1 cellular context compared by ENCODE assay signal in the genomic region with DNA sequence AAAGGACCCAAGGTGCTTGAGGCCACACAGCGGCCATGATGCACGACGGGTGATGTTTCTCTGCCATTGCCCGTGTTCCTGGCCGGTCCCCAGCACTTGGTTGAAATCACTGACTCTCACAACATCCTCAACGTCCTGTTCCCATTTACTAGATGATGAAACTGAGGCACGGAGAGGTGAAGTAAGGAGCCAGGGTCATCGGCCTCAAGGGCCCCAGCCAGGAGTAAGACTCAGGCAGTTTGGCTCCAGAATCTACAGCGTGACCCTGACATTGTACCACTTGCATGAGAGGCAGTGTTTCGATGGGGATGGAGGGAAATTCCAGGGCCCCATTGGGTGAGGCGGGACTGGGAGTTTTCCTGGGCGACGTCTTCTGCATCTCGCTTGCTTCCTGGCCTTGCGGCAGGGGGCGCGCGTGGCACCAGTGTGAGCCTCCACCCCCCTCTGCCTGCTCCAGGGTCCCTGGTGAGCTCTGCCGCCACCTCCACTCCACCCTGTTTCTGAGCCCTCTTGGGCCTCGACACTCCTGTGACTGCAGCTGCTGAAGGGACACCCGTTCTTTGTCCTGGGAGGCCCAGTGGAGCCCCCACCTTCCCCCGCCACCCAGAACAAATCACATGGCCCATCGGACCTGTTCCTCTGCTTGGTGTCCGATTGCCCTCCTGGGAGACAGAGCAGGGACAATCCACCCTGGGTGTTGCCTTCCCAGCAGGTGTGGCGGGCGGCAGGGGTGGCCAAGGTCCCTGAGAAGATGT.
TF ChIP-seq lines count a peak whose summit lies in the region.

No MANE protein-coding gene starts in this region.

TF ChIP-seq in HepG2, 621 proteins besides CTCF, POLR2A, EP300 and RAD21 (continued from another document):
- TF ChIP-seq, protein P1, sequence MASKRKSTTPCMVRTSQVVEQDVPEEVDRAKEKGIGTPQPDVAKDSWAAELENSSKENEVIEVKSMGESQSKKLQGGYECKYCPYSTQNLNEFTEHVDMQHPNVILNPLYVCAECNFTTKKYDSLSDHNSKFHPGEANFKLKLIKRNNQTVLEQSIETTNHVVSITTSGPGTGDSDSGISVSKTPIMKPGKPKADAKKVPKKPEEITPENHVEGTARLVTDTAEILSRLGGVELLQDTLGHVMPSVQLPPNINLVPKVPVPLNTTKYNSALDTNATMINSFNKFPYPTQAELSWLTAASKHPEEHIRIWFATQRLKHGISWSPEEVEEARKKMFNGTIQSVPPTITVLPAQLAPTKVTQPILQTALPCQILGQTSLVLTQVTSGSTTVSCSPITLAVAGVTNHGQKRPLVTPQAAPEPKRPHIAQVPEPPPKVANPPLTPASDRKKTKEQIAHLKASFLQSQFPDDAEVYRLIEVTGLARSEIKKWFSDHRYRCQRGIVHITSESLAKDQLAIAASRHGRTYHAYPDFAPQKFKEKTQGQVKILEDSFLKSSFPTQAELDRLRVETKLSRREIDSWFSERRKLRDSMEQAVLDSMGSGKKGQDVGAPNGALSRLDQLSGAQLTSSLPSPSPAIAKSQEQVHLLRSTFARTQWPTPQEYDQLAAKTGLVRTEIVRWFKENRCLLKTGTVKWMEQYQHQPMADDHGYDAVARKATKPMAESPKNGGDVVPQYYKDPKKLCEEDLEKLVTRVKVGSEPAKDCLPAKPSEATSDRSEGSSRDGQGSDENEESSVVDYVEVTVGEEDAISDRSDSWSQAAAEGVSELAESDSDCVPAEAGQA (IDR thresholded peaks at IDR 0.05; ENCODE audit: low read depth): no peak
- TF ChIP-seq, protein P1 (CRISPR knock-in tag; IDR thresholded peaks at IDR 0.05; ENCODE audit: borderline replicate concordance): no peak
- TF ChIP-seq ASH2L (IDR thresholded peaks at IDR 0.05; ENCODE audit: insufficient read length, low read depth, low read length) (no peak), ZNF567 (CRISPR knock-in tag; IDR thresholded peaks at IDR 0.05; ENCODE audit: borderline replicate concordance) (no peak), ZNF629 (CRISPR knock-in tag; conservative IDR thresholded peaks at IDR 0.05) (peak; percentile 81), KDM1A (CRISPR knock-in tag; IDR thresholded peaks at IDR 0.05) (peak; percentile 44; the same call in 1 of the 2 replicates), ZNF792 (CRISPR knock-in tag; IDR thresholded peaks at IDR 0.05) (no peak), ZNF20 (CRISPR knock-in tag; IDR thresholded peaks at IDR 0.05) (no peak), NFE2L1 (CRISPR knock-in tag; IDR thresholded peaks at IDR 0.05; ENCODE audit: borderline replicate concordance) (no peak), ZNF234 (CRISPR knock-in tag; conservative IDR thresholded peaks at IDR 0.05) (no peak), JUND (CRISPR knock-in tag; IDR thresholded peaks at IDR 0.05) (no peak), ZNF260 (CRISPR knock-in tag; IDR thresholded peaks at IDR 0.05; ENCODE audit: borderline replicate concordance, low read depth) (no peak), CENPX (CRISPR knock-in tag; IDR thresholded peaks at IDR 0.05) (no peak), TP53 (CRISPR knock-in tag; conservative IDR thresholded peaks at IDR 0.05) (no peak), ZNF10 (CRISPR knock-in tag; IDR thresholded peaks at IDR 0.05; ENCODE audit: borderline replicate concordance, low read depth) (no peak), IRX3 (CRISPR knock-in tag; IDR thresholded peaks at IDR 0.05; ENCODE audit: borderline replicate concordance, low read depth) (no peak), STAG1 (CRISPR knock-in tag; IDR thresholded peaks at IDR 0.05) (peak; percentile 44), ZMYM3 (CRISPR knock-in tag; IDR thresholded peaks at IDR 0.05) (peak; percentile 29; the same call in 1 of the 2 replicates), ZNF33A (CRISPR knock-in tag; IDR thresholded peaks at IDR 0.05; ENCODE audit: borderline replicate concordance) (no peak), DR1 (CRISPR knock-in tag; IDR thresholded peaks at IDR 0.05) (0 out of 2 replicates have a peak, but pooled peaks have one; percentile 24)
- TF ChIP-seq, protein P2, sequence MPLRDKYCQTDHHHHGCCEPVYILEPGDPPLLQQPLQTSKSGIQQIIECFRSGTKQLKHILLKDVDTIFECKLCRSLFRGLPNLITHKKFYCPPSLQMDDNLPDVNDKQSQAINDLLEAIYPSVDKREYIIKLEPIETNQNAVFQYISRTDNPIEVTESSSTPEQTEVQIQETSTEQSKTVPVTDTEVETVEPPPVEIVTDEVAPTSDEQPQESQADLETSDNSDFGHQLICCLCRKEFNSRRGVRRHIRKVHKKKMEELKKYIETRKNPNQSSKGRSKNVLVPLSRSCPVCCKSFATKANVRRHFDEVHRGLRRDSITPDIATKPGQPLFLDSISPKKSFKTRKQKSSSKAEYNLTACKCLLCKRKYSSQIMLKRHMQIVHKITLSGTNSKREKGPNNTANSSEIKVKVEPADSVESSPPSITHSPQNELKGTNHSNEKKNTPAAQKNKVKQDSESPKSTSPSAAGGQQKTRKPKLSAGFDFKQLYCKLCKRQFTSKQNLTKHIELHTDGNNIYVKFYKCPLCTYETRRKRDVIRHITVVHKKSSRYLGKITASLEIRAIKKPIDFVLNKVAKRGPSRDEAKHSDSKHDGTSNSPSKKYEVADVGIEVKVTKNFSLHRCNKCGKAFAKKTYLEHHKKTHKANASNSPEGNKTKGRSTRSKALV (CRISPR knock-in tag; IDR thresholded peaks at IDR 0.05): no peak
- TF ChIP-seq, protein P3, sequence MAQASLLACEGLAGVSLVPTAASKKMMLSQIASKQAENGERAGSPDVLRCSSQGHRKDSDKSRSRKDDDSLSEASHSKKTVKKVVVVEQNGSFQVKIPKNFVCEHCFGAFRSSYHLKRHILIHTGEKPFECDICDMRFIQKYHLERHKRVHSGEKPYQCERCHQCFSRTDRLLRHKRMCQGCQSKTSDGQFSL (CRISPR knock-in tag; IDR thresholded peaks at IDR 0.05): no peak
- TF ChIP-seq, protein P4, sequence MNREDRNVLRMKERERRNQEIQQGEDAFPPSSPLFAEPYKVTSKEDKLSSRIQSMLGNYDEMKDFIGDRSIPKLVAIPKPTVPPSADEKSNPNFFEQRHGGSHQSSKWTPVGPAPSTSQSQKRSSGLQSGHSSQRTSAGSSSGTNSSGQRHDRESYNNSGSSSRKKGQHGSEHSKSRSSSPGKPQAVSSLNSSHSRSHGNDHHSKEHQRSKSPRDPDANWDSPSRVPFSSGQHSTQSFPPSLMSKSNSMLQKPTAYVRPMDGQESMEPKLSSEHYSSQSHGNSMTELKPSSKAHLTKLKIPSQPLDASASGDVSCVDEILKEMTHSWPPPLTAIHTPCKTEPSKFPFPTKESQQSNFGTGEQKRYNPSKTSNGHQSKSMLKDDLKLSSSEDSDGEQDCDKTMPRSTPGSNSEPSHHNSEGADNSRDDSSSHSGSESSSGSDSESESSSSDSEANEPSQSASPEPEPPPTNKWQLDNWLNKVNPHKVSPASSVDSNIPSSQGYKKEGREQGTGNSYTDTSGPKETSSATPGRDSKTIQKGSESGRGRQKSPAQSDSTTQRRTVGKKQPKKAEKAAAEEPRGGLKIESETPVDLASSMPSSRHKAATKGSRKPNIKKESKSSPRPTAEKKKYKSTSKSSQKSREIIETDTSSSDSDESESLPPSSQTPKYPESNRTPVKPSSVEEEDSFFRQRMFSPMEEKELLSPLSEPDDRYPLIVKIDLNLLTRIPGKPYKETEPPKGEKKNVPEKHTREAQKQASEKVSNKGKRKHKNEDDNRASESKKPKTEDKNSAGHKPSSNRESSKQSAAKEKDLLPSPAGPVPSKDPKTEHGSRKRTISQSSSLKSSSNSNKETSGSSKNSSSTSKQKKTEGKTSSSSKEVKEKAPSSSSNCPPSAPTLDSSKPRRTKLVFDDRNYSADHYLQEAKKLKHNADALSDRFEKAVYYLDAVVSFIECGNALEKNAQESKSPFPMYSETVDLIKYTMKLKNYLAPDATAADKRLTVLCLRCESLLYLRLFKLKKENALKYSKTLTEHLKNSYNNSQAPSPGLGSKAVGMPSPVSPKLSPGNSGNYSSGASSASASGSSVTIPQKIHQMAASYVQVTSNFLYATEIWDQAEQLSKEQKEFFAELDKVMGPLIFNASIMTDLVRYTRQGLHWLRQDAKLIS (CRISPR knock-in tag; IDR thresholded peaks at IDR 0.05): no peak
- TF ChIP-seq, protein P5, sequence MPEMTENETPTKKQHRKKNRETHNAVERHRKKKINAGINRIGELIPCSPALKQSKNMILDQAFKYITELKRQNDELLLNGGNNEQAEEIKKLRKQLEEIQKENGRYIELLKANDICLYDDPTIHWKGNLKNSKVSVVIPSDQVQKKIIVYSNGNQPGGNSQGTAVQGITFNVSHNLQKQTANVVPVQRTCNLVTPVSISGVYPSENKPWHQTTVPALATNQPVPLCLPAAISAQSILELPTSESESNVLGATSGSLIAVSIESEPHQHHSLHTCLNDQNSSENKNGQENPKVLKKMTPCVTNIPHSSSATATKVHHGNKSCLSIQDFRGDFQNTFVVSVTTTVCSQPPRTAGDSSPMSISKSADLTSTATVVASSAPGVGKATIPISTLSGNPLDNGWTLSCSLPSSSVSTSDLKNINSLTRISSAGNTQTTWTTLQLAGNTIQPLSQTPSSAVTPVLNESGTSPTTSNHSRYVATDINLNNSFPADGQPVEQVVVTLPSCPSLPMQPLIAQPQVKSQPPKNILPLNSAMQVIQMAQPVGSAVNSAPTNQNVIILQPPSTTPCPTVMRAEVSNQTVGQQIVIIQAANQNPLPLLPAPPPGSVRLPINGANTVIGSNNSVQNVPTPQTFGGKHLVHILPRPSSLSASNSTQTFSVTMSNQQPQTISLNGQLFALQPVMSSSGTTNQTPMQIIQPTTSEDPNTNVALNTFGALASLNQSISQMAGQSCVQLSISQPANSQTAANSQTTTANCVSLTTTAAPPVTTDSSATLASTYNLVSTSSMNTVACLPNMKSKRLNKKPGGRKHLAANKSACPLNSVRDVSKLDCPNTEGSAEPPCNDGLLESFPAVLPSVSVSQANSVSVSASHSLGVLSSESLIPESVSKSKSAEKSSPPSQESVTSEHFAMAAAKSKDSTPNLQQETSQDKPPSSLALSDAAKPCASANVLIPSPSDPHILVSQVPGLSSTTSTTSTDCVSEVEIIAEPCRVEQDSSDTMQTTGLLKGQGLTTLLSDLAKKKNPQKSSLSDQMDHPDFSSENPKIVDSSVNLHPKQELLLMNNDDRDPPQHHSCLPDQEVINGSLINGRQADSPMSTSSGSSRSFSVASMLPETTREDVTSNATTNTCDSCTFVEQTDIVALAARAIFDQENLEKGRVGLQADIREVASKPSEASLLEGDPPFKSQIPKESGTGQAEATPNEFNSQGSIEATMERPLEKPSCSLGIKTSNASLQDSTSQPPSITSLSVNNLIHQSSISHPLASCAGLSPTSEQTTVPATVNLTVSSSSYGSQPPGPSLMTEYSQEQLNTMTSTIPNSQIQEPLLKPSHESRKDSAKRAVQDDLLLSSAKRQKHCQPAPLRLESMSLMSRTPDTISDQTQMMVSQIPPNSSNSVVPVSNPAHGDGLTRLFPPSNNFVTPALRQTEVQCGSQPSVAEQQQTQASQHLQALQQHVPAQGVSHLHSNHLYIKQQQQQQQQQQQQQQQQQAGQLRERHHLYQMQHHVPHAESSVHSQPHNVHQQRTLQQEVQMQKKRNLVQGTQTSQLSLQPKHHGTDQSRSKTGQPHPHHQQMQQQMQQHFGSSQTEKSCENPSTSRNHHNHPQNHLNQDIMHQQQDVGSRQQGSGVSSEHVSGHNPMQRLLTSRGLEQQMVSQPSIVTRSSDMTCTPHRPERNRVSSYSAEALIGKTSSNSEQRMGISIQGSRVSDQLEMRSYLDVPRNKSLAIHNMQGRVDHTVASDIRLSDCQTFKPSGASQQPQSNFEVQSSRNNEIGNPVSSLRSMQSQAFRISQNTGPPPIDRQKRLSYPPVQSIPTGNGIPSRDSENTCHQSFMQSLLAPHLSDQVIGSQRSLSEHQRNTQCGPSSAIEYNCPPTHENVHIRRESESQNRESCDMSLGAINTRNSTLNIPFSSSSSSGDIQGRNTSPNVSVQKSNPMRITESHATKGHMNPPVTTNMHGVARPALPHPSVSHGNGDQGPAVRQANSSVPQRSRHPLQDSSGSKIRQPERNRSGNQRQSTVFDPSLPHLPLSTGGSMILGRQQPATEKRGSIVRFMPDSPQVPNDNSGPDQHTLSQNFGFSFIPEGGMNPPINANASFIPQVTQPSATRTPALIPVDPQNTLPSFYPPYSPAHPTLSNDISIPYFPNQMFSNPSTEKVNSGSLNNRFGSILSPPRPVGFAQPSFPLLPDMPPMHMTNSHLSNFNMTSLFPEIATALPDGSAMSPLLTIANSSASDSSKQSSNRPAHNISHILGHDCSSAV (CRISPR knock-in tag; IDR thresholded peaks at IDR 0.05; ENCODE audit: borderline replicate concordance): no peak
- TF ChIP-seq, protein P6, sequence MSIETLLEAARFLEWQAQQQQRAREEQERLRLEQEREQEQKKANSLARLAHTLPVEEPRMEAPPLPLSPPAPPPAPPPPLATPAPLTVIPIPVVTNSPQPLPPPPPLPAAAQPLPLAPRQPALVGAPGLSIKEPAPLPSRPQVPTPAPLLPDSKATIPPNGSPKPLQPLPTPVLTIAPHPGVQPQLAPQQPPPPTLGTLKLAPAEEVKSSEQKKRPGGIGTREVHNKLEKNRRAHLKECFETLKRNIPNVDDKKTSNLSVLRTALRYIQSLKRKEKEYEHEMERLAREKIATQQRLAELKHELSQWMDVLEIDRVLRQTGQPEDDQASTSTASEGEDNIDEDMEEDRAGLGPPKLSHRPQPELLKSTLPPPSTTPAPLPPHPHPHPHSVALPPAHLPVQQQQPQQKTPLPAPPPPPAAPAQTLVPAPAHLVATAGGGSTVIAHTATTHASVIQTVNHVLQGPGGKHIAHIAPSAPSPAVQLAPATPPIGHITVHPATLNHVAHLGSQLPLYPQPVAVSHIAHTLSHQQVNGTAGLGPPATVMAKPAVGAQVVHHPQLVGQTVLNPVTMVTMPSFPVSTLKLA (IDR thresholded peaks at IDR 0.05): no peak
- TF ChIP-seq, protein P7, sequence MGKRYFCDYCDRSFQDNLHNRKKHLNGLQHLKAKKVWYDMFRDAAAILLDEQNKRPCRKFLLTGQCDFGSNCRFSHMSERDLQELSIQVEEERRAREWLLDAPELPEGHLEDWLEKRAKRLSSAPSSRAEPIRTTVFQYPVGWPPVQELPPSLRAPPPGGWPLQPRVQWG (CRISPR knock-in tag; IDR thresholded peaks at IDR 0.05; ENCODE audit: borderline replicate concordance, low read depth): no peak
